Comparison of ENCODE assay signal across 15 cellular contexts in the genomic region with DNA sequence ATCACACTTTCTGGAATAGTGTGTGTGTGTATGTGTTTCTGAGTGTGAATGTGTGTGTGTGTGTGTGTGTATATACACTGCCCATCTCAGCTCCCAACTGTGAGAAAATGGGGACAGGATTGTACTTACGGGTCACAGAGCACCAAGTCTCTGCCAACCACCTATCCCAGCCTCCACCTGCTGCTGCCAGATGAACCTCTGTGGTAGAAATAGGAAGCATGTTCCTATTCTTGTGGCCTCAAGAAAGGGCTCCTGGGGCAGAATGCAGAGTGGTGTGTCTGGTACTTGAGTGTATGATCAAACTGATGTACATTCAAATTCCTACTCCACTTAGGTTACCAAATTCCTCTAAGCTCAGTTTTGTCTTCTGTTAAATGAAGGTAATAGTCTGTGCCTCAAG. TPM values are rescaled to one million over a fixed set of nuclear protein-coding genes. Genes with fewer than 3 reads are reported as not detected.
DNase-seq lines count a peak whose midpoint lies in the region; ATAC-seq and TF ChIP-seq lines count a peak whose summit lies in the region.
"Had no signal": no experiment of that assay in that cellular context is flagged by ENCODE, and none has a peak within 500 bp of the region (broad histone marks: within the 10 kb centered on the region; RNA-seq: fewer than 3 reads in every experiment).

No MANE protein-coding gene starts in this region.

- peak overlapping the region; percentile 78 for H3K27ac ChIP-seq in DND-41 (ENCODE audit: low read length)
- H3K27ac ChIP-seq in naive thymus-derived CD4-positive, alpha-beta T cell (ENCODE audit: low read depth, low read length) = peak overlapping the region; percentile 55

- H4K20me1 ChIP-seq in DND-41 (ENCODE audit: insufficient read depth, low read length) = peaks cover 17% of the 10 kb centered on the region; the same call in 1 of the 2 replicates
- H4K20me1 ChIP-seq in Loucy (ENCODE audit: insufficient read depth, low read length, poor library complexity, severe bottlenecking) = no peaks in the 10 kb centered on the region

- peaks cover 62% of the 10 kb centered on the region for H3K36me3 ChIP-seq in DND-41 (ENCODE audit: insufficient read depth, low read length)
- H3K36me3 ChIP-seq in Loucy (ENCODE audit: insufficient read depth, low read length) = peaks cover 37% of the 10 kb centered on the region
- no peaks in the 10 kb centered on the region for H3K36me3 ChIP-seq in naive thymus-derived CD4-positive, alpha-beta T cell (ENCODE audit: control insufficient read depth in 2 of 3, insufficient read depth in 3 of 3, low read length in 3 of 3)

- peaks cover 23% of the 10 kb centered on the region; the same call in 1 of the 2 replicates for H3F3A ChIP-seq in Loucy (ENCODE audit: low read depth)

- H3K4me1 ChIP-seq in DND-41 (ENCODE audit: insufficient read depth, low read length) (peaks cover 97% of the 10 kb centered on the region), Loucy (ENCODE audit: insufficient read depth, low read length, poor library complexity, severe bottlenecking) (peaks cover 92% of the 10 kb centered on the region)
- peaks cover 54 to 60% of the 10 kb centered on the region in 2 donors for H3K4me1 ChIP-seq in naive thymus-derived CD4-positive, alpha-beta T cell (ENCODE audit: control insufficient read depth in 2 of 2, insufficient read depth in 2 of 2, low read length in 2 of 2)

- peaks cover 4% of the 10 kb centered on the region for H3K9me3 Mint-ChIP-seq in activated CD8-positive, alpha-beta memory T cell treated with anti-CD3 and anti-CD28 coated beads, Interleukin-2, amount 10 ng/mL, durations not matched to agents 7 days and 5 days (ENCODE audit: low read depth)
- peaks cover 0 to 8% (median 4%) of the 10 kb centered on the region in 11 donors for H3K9me3 Mint-ChIP-seq in naive thymus-derived CD4-positive, alpha-beta T cell

- intact Hi-C loops in naive thymus-derived CD4-positive, alpha-beta T cell (cut with micrococcal nuclease) = no loop called here

- H3K4me1 Mint-ChIP-seq in activated CD8-positive, alpha-beta memory T cell treated with anti-CD3 and anti-CD28 coated beads, Interleukin-2, amount 10 ng/mL, durations not matched to agents 7 days and 5 days = peaks cover 68% of the 10 kb centered on the region
- H3K4me1 Mint-ChIP-seq in naive thymus-derived CD4-positive, alpha-beta T cell = peaks cover 37 to 95% (median 78%) of the 10 kb centered on the region in 7 donors

- DNase-seq in activated CD8-positive, alpha-beta memory T cell treated with anti-CD3 and anti-CD28 coated beads, Interleukin-2, amount 10 ng/mL, durations not matched to agents 7 days and 5 days = no peak
- no peak for DNase-seq in activated CD8-positive, alpha-beta memory T cell treated with anti-CD3 and anti-CD28 coated beads for 24 hours
- DNase-seq in DND-41 = peak; percentile 28
- no peak for DNase-seq in naive thymus-derived CD4-positive, alpha-beta T cell
- no peak for DNase-seq in NCI-H2171 treated with DMSO at 0.1 percent for 48 hours (lab: John Stamatoyannopoulos, UW)
- no peak for DNase-seq in SW 1271 (lab: John Stamatoyannopoulos, UW)
- DNase-seq: 8988T, DMS53, H9, NCI-H1417 treated with DMSO at 0.1 percent for 48 hours, NCI-H1930, NCI-H2171, NCI-H774 had no signal

- H3K9ac ChIP-seq in DND-41 (ENCODE audit: low read depth, low read length) (no peak overlapping the region), Loucy (ENCODE audit: low read depth, low read length, poor library complexity, severe bottlenecking) (peak overlapping the region; percentile 73)

- H3K4me2 ChIP-seq in DND-41 (ENCODE audit: insufficient read depth, low read length) (no peak overlapping the region), Loucy (ENCODE audit: low read depth, low read length, poor library complexity, severe bottlenecking) (peak overlapping the region; percentile 69)

- H3K9me2 ChIP-seq in Loucy (replicated peaks; ENCODE audit: low read depth, low read length) = no peaks in the 10 kb centered on the region

- ATAC-seq in activated CD8-positive, alpha-beta memory T cell treated with anti-CD3 and anti-CD28 coated beads, Interleukin-2, amount 10 ng/mL, durations not matched to agents 7 days and 5 days = no peak
- 0 out of 3 replicates have a peak, but pooled peaks have one; percentile 13 for ATAC-seq in DND-41 (ENCODE audit: insufficient read depth, low read depth)
- no peak for ATAC-seq in naive thymus-derived CD4-positive, alpha-beta T cell
- no peak for ATAC-seq in HG03354 (IDR thresholded peaks at IDR 0.05; ENCODE audit: poor library complexity, severe bottlenecking, unreplicated experiment)

- H3K9me3 ChIP-seq in DND-41 (ENCODE audit: insufficient read depth, low read length, severe bottlenecking) (peaks cover 2% of the 10 kb centered on the region), Loucy (ENCODE audit: insufficient read depth, low read depth, low read length) (no peaks in the 10 kb centered on the region; the same call in 1 of the 2 replicates)
- H3K9me3 ChIP-seq in naive thymus-derived CD4-positive, alpha-beta T cell (ENCODE audit: control insufficient read depth in 2 of 3, low read length in 3 of 3) = no peaks in the 10 kb centered on the region

- H3K27ac Mint-ChIP-seq in activated CD8-positive, alpha-beta memory T cell treated with anti-CD3 and anti-CD28 coated beads, Interleukin-2, amount 10 ng/mL, durations not matched to agents 7 days and 5 days = peak overlapping the region; percentile 12
- H3K27ac Mint-ChIP-seq in naive thymus-derived CD4-positive, alpha-beta T cell = peak overlapping the region in 8 of 9 donors; percentile 69 to 99 (median 92)
- H3K27ac Mint-ChIP-seq: H9 had no signal

- H3K79me2 ChIP-seq in DND-41 (ENCODE audit: insufficient read depth, low read length) (peaks cover 91% of the 10 kb centered on the region), Loucy (ENCODE audit: insufficient read depth, low read length) (peaks cover 99% of the 10 kb centered on the region)

- H3K27me3 ChIP-seq in DND-41 (ENCODE audit: insufficient read depth, low read length, poor library complexity) = no peaks in the 10 kb centered on the region
- H3K27me3 ChIP-seq in Loucy (ENCODE audit: insufficient read depth, low read length, poor library complexity, severe bottlenecking) = no peaks in the 10 kb centered on the region
- no peaks in the 10 kb centered on the region for H3K27me3 ChIP-seq in naive thymus-derived CD4-positive, alpha-beta T cell (ENCODE audit: control insufficient read depth in 2 of 2, insufficient read depth in 2 of 2, low read length in 2 of 2)

- H3K4me3 Mint-ChIP-seq in activated CD8-positive, alpha-beta memory T cell treated with anti-CD3 and anti-CD28 coated beads, Interleukin-2, amount 10 ng/mL, durations not matched to agents 7 days and 5 days = no peak overlapping the region
- peak overlapping the region in 9 of 10 donors; percentile 4 to 73 (median 44) for H3K4me3 Mint-ChIP-seq in naive thymus-derived CD4-positive, alpha-beta T cell
- H3K4me3 Mint-ChIP-seq: H9 had no signal

- POLR2A ChIA-PET in naive thymus-derived CD4-positive, alpha-beta T cell (lab: Charles Lee) = interaction anchor here (0.8 to 6.1 kb wide), 10 partner anchors 12 to 164 kb away, joined by 3 to 47 read pairs (median 6); a partner anchor contains a TSS

- H3K27me3 Mint-ChIP-seq in activated CD8-positive, alpha-beta memory T cell treated with anti-CD3 and anti-CD28 coated beads, Interleukin-2, amount 10 ng/mL, durations not matched to agents 7 days and 5 days = no peaks in the 10 kb centered on the region
- H3K27me3 Mint-ChIP-seq in naive thymus-derived CD4-positive, alpha-beta T cell = peaks cover 0 to 9% (median 0%) of the 10 kb centered on the region in 5 donors

- CTCF ChIA-PET in activated CD8-positive, alpha-beta memory T cell treated with anti-CD3 and anti-CD28 coated beads, Interleukin-2, amount 10 ng/mL, durations not matched to agents 7 days and 5 days (lab: Charles Lee) = interaction anchor here (1.2 to 5.2 kb wide), 4 partner anchors 14 to 184 kb away, joined by 5 to 39 read pairs (median 7); a partner anchor contains a TSS
- CTCF ChIA-PET in naive thymus-derived CD4-positive, alpha-beta T cell (lab: Charles Lee) = interaction anchor here (0.9 to 4.0 kb wide), 5 partner anchors 14 to 85 kb away, joined by 3 to 28 read pairs (median 3); no protein-coding TSS in a partner anchor

- H2AFZ ChIP-seq in DND-41 (ENCODE audit: low read depth, low read length) (no peak overlapping the region), Loucy (ENCODE audit: low read length) (no peak overlapping the region)

- TF ChIP-seq CTCF in DND-41 (IDR thresholded peaks at IDR 0.05; ENCODE audit: borderline replicate concordance, extremely low read depth, low read length, poor library complexity, severe bottlenecking) = no peak
- TF ChIP-seq CTCF in Loucy (conservative IDR thresholded peaks at IDR 0.05; ENCODE audit: low read length) = no peak

- H3K4me3 ChIP-seq in DND-41 (ENCODE audit: low read depth in 1 of 2, low read length in 2 of 2) = no peak overlapping the region
- H3K4me3 ChIP-seq in Loucy (ENCODE audit: low read length, poor library complexity, severe bottlenecking) = peak overlapping the region; percentile 50
- H3K4me3 ChIP-seq in naive thymus-derived CD4-positive, alpha-beta T cell (ENCODE audit: low read length) = no peak overlapping the region

- H3K36me3 Mint-ChIP-seq in activated CD8-positive, alpha-beta memory T cell treated with anti-CD3 and anti-CD28 coated beads, Interleukin-2, amount 10 ng/mL, durations not matched to agents 7 days and 5 days = peaks cover 42% of the 10 kb centered on the region
- H3K36me3 Mint-ChIP-seq in naive thymus-derived CD4-positive, alpha-beta T cell = peaks cover 0 to 29% (median 18%) of the 10 kb centered on the region in 5 donors

RNA-seq across cellular contexts. Expression of a gene that starts 14.6 kb away (rescaled TPM):
- total RNA-seq in activated CD8-positive, alpha-beta memory T cell treated with anti-CD3 and anti-CD28 coated beads, Interleukin-2, amount 10 ng/mL, durations not matched to agents 7 days and 5 days = 100 to 1,000 TPM in 1 of 2 experiments, 10 to 100 TPM in 1; 67.3 to 108 TPM
- total RNA-seq in naive thymus-derived CD4-positive, alpha-beta T cell = 10 to 100 TPM; 10.4 to 49.8 (median 43.2) TPM
- 10 to 100 TPM; 10.3 to 18.7 TPM for polyA plus RNA-seq in naive thymus-derived CD4-positive, alpha-beta T cell
